In genomic region chr16:23110257-23110899, GRCh38 we compare ENCODE assay signal across 17 cellular contexts.
"Had no signal": no experiment of that assay in that cellular context is flagged by ENCODE, and none has a peak within 500 bp of the region (broad histone marks: within the 10 kb centered on the region; RNA-seq: fewer than 3 reads in every experiment).

No MANE protein-coding gene starts in this region.

- DNase-seq: colonic mucosa; dermis blood vessel endothelial cell; immature natural killer cell; kidney; naive thymus-derived CD4-positive, alpha-beta T cell; psoas muscle; retina; spleen; stimulated activated CD4-positive, alpha-beta T cell treated with anti-CD3 and anti-CD28 coated beads, Interleukin-15, amount 100 ng/mL, for 24 hours; stimulated activated CD4-positive, alpha-beta T cell treated with anti-CD3 and anti-CD28 coated beads, Interleukin-1b, Interleukin-23, amount 100 ng/mL, for 48 hours; stimulated activated CD4-positive, alpha-beta T cell treated with anti-CD3 and anti-CD28 coated beads, Interleukin-4, amount 100 ng/mL, for 24 hours; tibial artery had no signal

- H3K27ac ChIP-seq: colonic mucosa, neutrophil, psoas muscle, spleen, tibial artery, upper lobe of left lung, vagina had no signal

- ATAC-seq: naive thymus-derived CD4-positive, alpha-beta T cell; sciatic nerve; stimulated activated memory B cell treated with anti-CD40 and anti-IgM and Interleukin-4, amounts not matched to agents 10 μg/mL and 1 μg/mL and 100 μg/mL, for 72 hours had no signal
